16 cellular contexts compared by ENCODE assay signal in genomic region chr2:4408311-4408710, GRCh38.
DNase-seq lines count a peak whose midpoint lies in the region; ATAC-seq and TF ChIP-seq lines count a peak whose summit lies in the region.
"Had no signal": no experiment of that assay in that cellular context is flagged by ENCODE, and none has a peak within 500 bp of the region (broad histone marks: within the 10 kb centered on the region; RNA-seq: fewer than 3 reads in every experiment).

No MANE protein-coding gene starts in this region.

- H3K9me3 Mint-ChIP-seq in nephron progenitor cell = peaks cover 5% of the 10 kb centered on the region

- ATAC-seq in foreskin keratinocyte = no peak
- ATAC-seq in HG03378 (IDR thresholded peaks at IDR 0.05; ENCODE audit: unreplicated experiment) = no peak
- ATAC-seq: CD8-positive, alpha-beta T cell had no signal

- H3K4me1 ChIP-seq in foreskin keratinocyte = no peaks in the 10 kb centered on the region

- H3K36me3 ChIP-seq in H7 (replicated peaks; ENCODE audit: control insufficient read depth, insufficient read depth, low read length) = no peaks in the 10 kb centered on the region
- H3K36me3 ChIP-seq: BLaER1 treated with 17β-estradiol and CSF1 and Interleukin-3, amounts not matched to agents 10 nM and 100 nM had no signal

- DNase-seq in NCI-H2171 treated with DMSO at 0.1 percent for 48 hours (lab: John Stamatoyannopoulos, UW) (peak; percentile 30), NCI-H2171 (lab: John Stamatoyannopoulos, UW) (no peak), NCI-H2227 treated with DMSO at 0.1 percent for 48 hours (lab: John Stamatoyannopoulos, UW) (peak; percentile 26), nephron progenitor cell (no peak), retina (peak; percentile 67), foreskin keratinocyte (no peak), H7 (no peak)
- DNase-seq: 8988T; Calu3; CD8-positive, alpha-beta T cell; DMS79 treated with DMSO at 0.1 percent for 48 hours; GF-D8; GOT3; HCEC 1CT had no signal

- H3K27me3 ChIP-seq in foreskin keratinocyte (no peaks in the 10 kb centered on the region), H7 (ENCODE audit: control insufficient read depth, insufficient read depth, low read length) (no peaks in the 10 kb centered on the region)
- H3K27me3 ChIP-seq: BLaER1 treated with 17β-estradiol and CSF1 and Interleukin-3, amounts not matched to agents 10 nM and 100 nM had no signal

- H3K4me3 Mint-ChIP-seq in nephron progenitor cell = no peak overlapping the region
- H3K4me3 Mint-ChIP-seq: CD8-positive, alpha-beta T cell had no signal

- peak overlapping the region; percentile 9 for H3K27ac Mint-ChIP-seq in nephron progenitor cell
- H3K27ac Mint-ChIP-seq: CD8-positive, alpha-beta T cell had no signal

- H3K36me3 Mint-ChIP-seq in nephron progenitor cell (ENCODE audit: low read depth) = no peaks in the 10 kb centered on the region
- H3K36me3 Mint-ChIP-seq: CD8-positive, alpha-beta T cell had no signal

- H3K27me3 Mint-ChIP-seq in nephron progenitor cell (ENCODE audit: low read depth, poor library complexity) = no peaks in the 10 kb centered on the region

- H3K4me3 ChIP-seq in H7 (ENCODE audit: insufficient read depth, low read depth, low read length) = no peak overlapping the region
- H3K4me3 ChIP-seq: BLaER1 treated with 17β-estradiol and CSF1 and Interleukin-3, amounts not matched to agents 10 nM and 100 nM had no signal

- H3K27ac ChIP-seq in foreskin keratinocyte = no peak overlapping the region

- H3K4me1 Mint-ChIP-seq in nephron progenitor cell = peaks cover 16% of the 10 kb centered on the region

- TF ChIP-seq CTCF in nephron progenitor cell (IDR thresholded peaks at IDR 0.05) (no peak), foreskin keratinocyte (conservative IDR thresholded peaks at IDR 0.05) (no peak)

Comparison
In these comparisons a context has a peak if more than half of its experiments do, and no peak if none do; other contexts are left out.
1. DNase-seq: peak in NCI-H2171 treated with DMSO at 0.1 percent for 48 hours (single experiment), NCI-H2227 treated with DMSO at 0.1 percent for 48 hours (single experiment) and retina (single experiment); none in NCI-H2171 (single experiment), nephron progenitor cell (single experiment), foreskin keratinocyte (0 of 2) and H7 (single experiment).